28 cellular contexts compared by ENCODE assay signal in the genomic region with DNA sequence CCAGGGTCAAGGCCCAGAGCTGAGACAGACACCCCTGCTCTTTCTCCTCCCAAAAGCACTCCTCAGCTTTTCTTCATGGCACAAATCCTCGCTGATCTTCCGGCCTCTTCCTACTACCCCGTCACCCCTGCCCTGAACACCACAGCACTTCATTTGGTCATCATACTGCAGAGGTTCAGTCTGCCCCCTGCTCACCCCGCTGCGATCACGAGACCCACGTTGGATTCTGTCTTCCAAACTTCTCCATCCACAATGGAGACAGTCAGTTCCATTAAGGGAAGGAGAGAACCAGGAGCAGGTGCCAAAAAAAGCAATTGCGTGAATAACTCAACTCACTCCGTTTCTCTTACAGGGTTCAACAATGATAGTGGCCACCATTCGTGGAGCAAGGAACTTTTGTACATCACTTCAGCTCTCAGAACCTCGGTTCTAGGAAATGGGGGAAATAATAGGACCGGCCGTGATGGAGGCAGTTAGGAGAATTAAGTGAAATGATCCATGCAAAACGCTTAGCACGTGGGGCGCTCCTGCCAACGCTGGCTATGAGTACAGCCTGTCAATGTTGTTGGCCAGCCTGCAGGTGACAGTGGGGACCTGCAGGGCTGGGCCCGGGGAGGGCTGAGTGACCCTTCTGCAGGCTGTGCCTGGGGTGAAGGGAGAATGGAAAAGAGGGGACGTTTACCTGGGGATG. TPM values are rescaled to one million over a fixed set of nuclear protein-coding genes. Genes with fewer than 3 reads are reported as not detected.
DNase-seq lines count a peak whose midpoint lies in the region; ATAC-seq and TF ChIP-seq lines count a peak whose summit lies in the region.
"Had no signal": no experiment of that assay in that cellular context is flagged by ENCODE, and none has a peak within 500 bp of the region (broad histone marks: within the 10 kb centered on the region; RNA-seq: fewer than 3 reads in every experiment).

No MANE protein-coding gene starts in this region.

- TF ChIP-seq CTCF in chondrocyte (IDR thresholded peaks at IDR 0.05) (no peak), nephron (IDR thresholded peaks at IDR 0.05; ENCODE audit: unreplicated experiment in 3 of 3) (no peak), tibial artery (IDR thresholded peaks at IDR 0.05) (no peak)

- H3K9me3 Mint-ChIP-seq in chondrocyte (ENCODE audit: low read depth) (no peaks in the 10 kb centered on the region), nephron (no peaks in the 10 kb centered on the region)
- H3K9me3 Mint-ChIP-seq: activated B cell treated with CpG ODN at 0.5 μM for 24 hours; activated CD4-positive, alpha-beta T cell treated with anti-CD3 and anti-CD28 coated beads, Interleukin-2, amount 10 ng/mL, durations not matched to agents 7 days and 5 days; activated T-cell treated with anti-CD3 and anti-CD28 coated beads, Interleukin-2, amount 50 U/mL, for 24 hours; CD14-positive monocyte; stimulated activated naive B cell treated with anti-CD40 and anti-IgM and Interleukin-4, amounts not matched to agents 10 μg/mL and 1 μg/mL and 100 μg/mL, for 72 hours had no signal

- intact Hi-C loops in left cardiac atrium (cut with DNase I) (no loop called here), right cardiac atrium (cut with DNase I) (no loop called here), tibial artery (cut with DNase I; ENCODE audit: low total_unique reads) (no loop called here)

- H3K27me3 Mint-ChIP-seq in chondrocyte (ENCODE audit: low read depth) = no peaks in the 10 kb centered on the region
- H3K27me3 Mint-ChIP-seq in nephron (ENCODE audit: low read depth) = peaks cover 5% of the 10 kb centered on the region
- H3K27me3 Mint-ChIP-seq: activated B cell treated with CpG ODN at 0.5 μM for 24 hours; activated CD4-positive, alpha-beta T cell treated with anti-CD3 and anti-CD28 coated beads, Interleukin-2, amount 10 ng/mL, durations not matched to agents 7 days and 5 days; activated naive CD8-positive, alpha-beta T cell had no signal

- ATAC-seq in left cardiac atrium = no peak
- no peak for ATAC-seq in right cardiac atrium
- ATAC-seq in stimulated activated naive CD8-positive, alpha-beta T cell treated with anti-CD3 and anti-CD28 coated beads, Interleukin-15, Interleukin-2, amounts not matched to agents 100 U/mL and 50 U/mL, for 24 hours = no peak
- ATAC-seq: stimulated activated naive B cell treated with anti-CD40 and anti-IgM and Interleukin-4, amounts not matched to agents 10 μg/mL and 1 μg/mL and 100 μg/mL, for 72 hours had no signal

- H3K9me3 ChIP-seq in right cardiac atrium (ENCODE audit: control insufficient read depth, low read length) (no peaks in the 10 kb centered on the region), tibial artery (no peaks in the 10 kb centered on the region)
- H3K9me3 ChIP-seq: colonic mucosa, left ventricle myocardium inferior, SK-N-SH had no signal

- H3K4me1 ChIP-seq in right cardiac atrium (ENCODE audit: control insufficient read depth, insufficient read depth, low read length) (peaks cover 7% of the 10 kb centered on the region), tibial artery (peaks cover 17 to 81% (median 53%) of the 10 kb centered on the region in 4 donors)
- H3K4me1 ChIP-seq: colonic mucosa had no signal

- H3K36me3 ChIP-seq in tibial artery = no peaks in the 10 kb centered on the region
- H3K36me3 ChIP-seq: colonic mucosa, left ventricle myocardium inferior had no signal

- H3K27ac Mint-ChIP-seq in chondrocyte (ENCODE audit: unreplicated experiment) = peak overlapping the region; percentile 73
- peak overlapping the region in 2 of 3 experiments; percentile 58 to 59 for H3K27ac Mint-ChIP-seq in nephron
- H3K27ac Mint-ChIP-seq: activated B cell treated with CpG ODN at 0.5 μM for 24 hours; activated CD4-positive, alpha-beta T cell treated with anti-CD3 and anti-CD28 coated beads, Interleukin-2, amount 10 ng/mL, durations not matched to agents 7 days and 5 days; activated naive CD8-positive, alpha-beta T cell; activated T-cell treated with anti-CD3 and anti-CD28 coated beads, Interleukin-2, amount 50 U/mL, for 24 hours; CD14-positive monocyte; stimulated activated naive B cell treated with anti-CD40 and anti-IgM and Interleukin-4, amounts not matched to agents 10 μg/mL and 1 μg/mL and 100 μg/mL, for 72 hours had no signal

- H3K4me3 Mint-ChIP-seq in chondrocyte (ENCODE audit: unreplicated experiment) = no peak overlapping the region
- H3K4me3 Mint-ChIP-seq in nephron = peak overlapping the region in 1 of 3 experiments; percentile 50
- H3K4me3 Mint-ChIP-seq: activated B cell treated with CpG ODN at 0.5 μM for 24 hours; activated CD4-positive, alpha-beta T cell treated with anti-CD3 and anti-CD28 coated beads, Interleukin-2, amount 10 ng/mL, durations not matched to agents 7 days and 5 days; activated naive CD8-positive, alpha-beta T cell; activated T-cell treated with anti-CD3 and anti-CD28 coated beads, Interleukin-2, amount 50 U/mL, for 24 hours; CD14-positive monocyte; stimulated activated naive B cell treated with anti-CD40 and anti-IgM and Interleukin-4, amounts not matched to agents 10 μg/mL and 1 μg/mL and 100 μg/mL, for 72 hours had no signal

- H3K27ac ChIP-seq in right cardiac atrium (ENCODE audit: low read length) (no peak overlapping the region), tibial artery (peak overlapping the region; percentile 57 to 85)
- H3K27ac ChIP-seq: colonic mucosa had no signal

- DNase-seq in left cardiac atrium (peak; percentile 18), right cardiac atrium (no peak), chondrocyte (ENCODE audit: low spot score) (no peak), tibial artery (no peak), NCI-H226 (no peak)
- DNase-seq in stimulated activated naive CD8-positive, alpha-beta T cell treated with anti-CD3 and anti-CD28 coated beads, Interleukin-15, Interleukin-2, amounts not matched to agents 100 U/mL and 50 U/mL, for 24 hours = no peak
- no peak for DNase-seq in stimulated activated CD4-positive, alpha-beta T cell treated with anti-CD3 and anti-CD28 coated beads, Interleukin-12 subunit alpha, Interleukin-12 subunit beta, amount 100 ng/mL, for 4 hours
- DNase-seq: activated B cell treated with CpG ODN at 0.5 μM for 24 hours; activated CD4-positive, alpha-beta T cell treated with anti-CD3 and anti-CD28 coated beads, Interleukin-2, amount 10 ng/mL, durations not matched to agents 7 days and 5 days; activated effector memory CD4-positive, alpha-beta T cell treated with anti-CD3 and anti-CD28 coated beads, Interleukin-2, amount 50 U/mL, for 16 hours; activated T-cell treated with anti-CD3 and anti-CD28 coated beads, Interleukin-2, amount 50 U/mL, for 24 hours; Calu3; colonic mucosa; DMS79 treated with DMSO at 0.1 percent for 48 hours; effector memory CD4-positive, alpha-beta T cell; GOT3; Kasumi-1; left ventricle myocardium inferior; NCI-H1417 treated with DMSO at 0.1 percent for 48 hours; NCI-H2029 treated with DMSO at 0.1 percent for 48 hours; NCI-H345; OCI-M1; SK-N-SH; stimulated activated naive B cell treated with anti-CD40 and anti-IgM and Interleukin-4, amounts not matched to agents 10 μg/mL and 1 μg/mL and 100 μg/mL, for 72 hours had no signal

- H3K36me3 Mint-ChIP-seq in chondrocyte (ENCODE audit: low read depth) = peaks cover 34% of the 10 kb centered on the region
- peaks cover 10% of the 10 kb centered on the region for H3K36me3 Mint-ChIP-seq in nephron (ENCODE audit: low read depth)
- H3K36me3 Mint-ChIP-seq: activated naive CD8-positive, alpha-beta T cell; CD14-positive monocyte; stimulated activated naive B cell treated with anti-CD40 and anti-IgM and Interleukin-4, amounts not matched to agents 10 μg/mL and 1 μg/mL and 100 μg/mL, for 72 hours had no signal

- H3K27me3 ChIP-seq in right cardiac atrium (ENCODE audit: control insufficient read depth, insufficient read depth) (no peaks in the 10 kb centered on the region), tibial artery (no peaks in the 10 kb centered on the region)
- H3K27me3 ChIP-seq: colonic mucosa had no signal

- WGBS in right cardiac atrium = 67% methylated on average over 19 of the region's 19 CpGs

- H3K4me3 ChIP-seq in right cardiac atrium (ENCODE audit: low read length) = no peak overlapping the region
- H3K4me3 ChIP-seq in tibial artery = no peak overlapping the region
- H3K4me3 ChIP-seq: colonic mucosa, left ventricle myocardium inferior, skin epidermis had no signal

- H3K4me1 Mint-ChIP-seq in chondrocyte (ENCODE audit: low read depth) = peaks cover 74% of the 10 kb centered on the region
- H3K4me1 Mint-ChIP-seq in nephron = peaks cover 38% of the 10 kb centered on the region
- H3K4me1 Mint-ChIP-seq: activated B cell treated with CpG ODN at 0.5 μM for 24 hours; activated CD4-positive, alpha-beta T cell treated with anti-CD3 and anti-CD28 coated beads, Interleukin-2, amount 10 ng/mL, durations not matched to agents 7 days and 5 days; stimulated activated naive B cell treated with anti-CD40 and anti-IgM and Interleukin-4, amounts not matched to agents 10 μg/mL and 1 μg/mL and 100 μg/mL, for 72 hours had no signal

RNA-seq across cellular contexts. Expression of gene MN1, which starts 45.9 kb away (rescaled TPM):
- 10 to 100 TPM; 12.8 to 13.1 TPM for total RNA-seq in left cardiac atrium
- 10 to 100 TPM in 3 of 4 donors, 1 to 10 TPM in 1; 9.6 to 12.2 (median 10.1) TPM for total RNA-seq in right cardiac atrium
- polyA plus RNA-seq in right cardiac atrium = 3.8 TPM
- 119 to 156 TPM (median 121 TPM) in 3 replicates for total RNA-seq in chondrocyte
